Comparison of ENCODE assay signal across 10 cellular contexts in genomic region chr15:41934843-41935242, GRCh38. TPM values are rescaled to one million over a fixed set of nuclear protein-coding genes. Genes with fewer than 3 reads are reported as not detected.
DNase-seq lines count a peak whose midpoint lies in the region; ATAC-seq and TF ChIP-seq lines count a peak whose summit lies in the region.
"Had no signal": no experiment of that assay in that cellular context is flagged by ENCODE, and none has a peak within 500 bp of the region (broad histone marks: within the 10 kb centered on the region; RNA-seq: fewer than 3 reads in every experiment).

No MANE protein-coding gene starts in this region.

- H4K20me1 ChIP-seq in GM23338 (replicated peaks; ENCODE audit: insufficient read depth), result peaks cover 12% of the 10 kb centered on the region

- TF ChIP-seq CTCF in GM23338 (conservative IDR thresholded peaks at IDR 0.05; ENCODE audit: low read depth in 2 of 2), result no peak
- TF ChIP-seq CTCF in WTC11 (IDR thresholded peaks at IDR 0.05), result no peak
- no peak for TF ChIP-seq CTCF in MCF 10A (IDR thresholded peaks at IDR 0.05; ENCODE audit: unreplicated experiment)
- no peak for TF ChIP-seq CTCF in prostate gland (IDR thresholded peaks at IDR 0.05)

- H2AFZ ChIP-seq in GM23338, result no peak overlapping the region

- 76% methylated on average over 4 of the region's 4 CpGs for WGBS in prostate gland
- WGBS in aorta, 2 donors, result 57 to 75% methylated on average over 4 of the region's 4 CpGs

- POLR2A ChIA-PET in WTC11 (lab: Charles Lee), result interaction anchor here (0.6 kb wide), 1 partner anchor 126 kb away, joined by 4 read pairs; no protein-coding TSS in a partner anchor
- POLR2A ChIA-PET in MCF 10A (lab: Yijun Ruan, JAX), result interaction anchor here (0.6 to 2.6 kb wide), 3 partner anchors 9 to 529 kb away, joined by 3 to 12 read pairs (median 3); partner anchors contain the start of gene EHD4

- H3K27me3 Mint-ChIP-seq in GM23338 (ENCODE audit: insufficient read depth, low read depth, poor library complexity), result peaks cover 12% of the 10 kb centered on the region
- no peaks in the 10 kb centered on the region for H3K27me3 Mint-ChIP-seq in WTC11 (ENCODE audit: low read depth)
- no peaks in the 10 kb centered on the region for H3K27me3 Mint-ChIP-seq in MCF 10A (ENCODE audit: insufficient read depth, unreplicated experiment)

- H3K4me3 ChIP-seq in GM23338 (no peak overlapping the region), prostate gland (no peak overlapping the region), aorta (ENCODE audit: low read length in 2 of 2) (no peak overlapping the region)

- intact Hi-C loops in MCF 10A (cut with micrococcal nuclease), result no loop called here
- intact Hi-C loops in prostate gland (cut with DNase I), result no loop called here
- intact Hi-C loops in aorta (cut with DNase I), result loop anchor here (5.0 kb wide), 1 partner anchor 32 kb away; no protein-coding TSS in a partner anchor

- H3K4me1 Mint-ChIP-seq in GM23338, result peaks cover 33% of the 10 kb centered on the region
- peaks cover 34% of the 10 kb centered on the region for H3K4me1 Mint-ChIP-seq in WTC11
- H3K4me1 Mint-ChIP-seq in MCF 10A (ENCODE audit: insufficient read depth, unreplicated experiment), result peaks cover 38% of the 10 kb centered on the region

- H3K4me2 ChIP-seq in GM23338, result peak overlapping the region; percentile 38; the same call in 1 of the 2 replicates

- peak; percentile 51 for DNase-seq in GM23338 (ENCODE audit: low spot score)
- no peak for DNase-seq in WTC11 (ENCODE audit: low spot score)
- DNase-seq in MCF 10A (ENCODE audit: unreplicated experiment), result peak; percentile 70
- DNase-seq in prostate gland (ENCODE audit: low spot score), result no peak
- no peak for DNase-seq in aorta
- DNase-seq in superior temporal gyrus (ENCODE audit: extremely low spot score), result no peak
- no peak for DNase-seq in DMS53 treated with DMSO at 0.1 percent for 48 hours (lab: John Stamatoyannopoulos, UW; ENCODE audit: unreplicated experiment)
- no peak for DNase-seq in NCI-H526 (lab: John Stamatoyannopoulos, UW)

- 0 out of 2 replicates have a peak, but pooled peaks cover 4% of the 10 kb centered on the region for H3K79me2 ChIP-seq in GM23338 (replicated peaks; ENCODE audit: insufficient read depth)

- TF ChIP-seq POLR2A in prostate gland (IDR thresholded peaks at IDR 0.05), result no peak

- H3K27me3 ChIP-seq in GM23338 (ENCODE audit: insufficient read depth), result no peaks in the 10 kb centered on the region
- no peaks in the 10 kb centered on the region for H3K27me3 ChIP-seq in prostate gland (replicated peaks; ENCODE audit: insufficient read depth)
- no peaks in the 10 kb centered on the region for H3K27me3 ChIP-seq in aorta (ENCODE audit: control insufficient read depth in 1 of 2, insufficient read depth in 2 of 2, low read length in 1 of 2)

- H3K4me1 ChIP-seq in GM23338 (ENCODE audit: insufficient read depth) (peaks cover 18% of the 10 kb centered on the region), prostate gland (replicated peaks) (peaks cover 2% of the 10 kb centered on the region), aorta (ENCODE audit: control insufficient read depth in 1 of 2, insufficient read depth in 2 of 2, low read length in 2 of 2) (peaks cover 2 to 4% of the 10 kb centered on the region in 2 donors)

- no peaks in the 10 kb centered on the region for H3K9me3 ChIP-seq in prostate gland
- H3K9me3 ChIP-seq in aorta (ENCODE audit: control insufficient read depth, low read length), result no peaks in the 10 kb centered on the region

- no peaks in the 10 kb centered on the region for H3K9me2 ChIP-seq in GM23338 (ENCODE audit: insufficient read depth)

- no peak overlapping the region for H3K27ac ChIP-seq in GM23338 (ENCODE audit: low read depth)
- H3K27ac ChIP-seq in prostate gland, result peak overlapping the region; percentile 13 to 21
- peak overlapping the region in 1 of 2 donors; percentile 6 for H3K27ac ChIP-seq in aorta (ENCODE audit: low read depth in 1 of 2, low read length in 2 of 2)
- H3K27ac ChIP-seq: HL-60 had no signal

- BruUV-seq in MCF 10A (replicated peaks; lab: Mats Ljungman, UMichigan), result no TSS peak

- 0 out of 2 replicates have a peak, but pooled peaks cover 4% of the 10 kb centered on the region for H3F3A ChIP-seq in GM23338 (replicated peaks; ENCODE audit: low read depth)

- H3K36me3 ChIP-seq in GM23338 (ENCODE audit: insufficient read depth), result 0 out of 2 replicates have a peak, but pooled peaks cover 4% of the 10 kb centered on the region
- H3K36me3 ChIP-seq in prostate gland, result no peaks in the 10 kb centered on the region
- no peaks in the 10 kb centered on the region for H3K36me3 ChIP-seq in aorta (ENCODE audit: control insufficient read depth in 1 of 2, insufficient read depth in 2 of 2, low read length in 1 of 2)

- CTCF ChIA-PET in WTC11 (lab: Charles Lee) (interaction anchor here (1.0 to 1.4 kb wide), 3 partner anchors 15 to 55 kb away, joined by 3 to 4 read pairs (median 3); no protein-coding TSS in a partner anchor), MCF 10A (lab: Yijun Ruan, JAX) (interaction anchor here (0.7 to 1.9 kb wide), 3 partner anchors 38 to 1025 kb away, joined by 4 to 5 read pairs (median 4); no protein-coding TSS in a partner anchor)

- H3K4me3 Mint-ChIP-seq in GM23338 (peak overlapping the region; percentile 8; the same call in 1 of the 3 replicates), WTC11 (no peak overlapping the region), MCF 10A (ENCODE audit: unreplicated experiment) (peak overlapping the region; percentile 9)

- peak overlapping the region; percentile 81 for H3K27ac Mint-ChIP-seq in GM23338
- peak overlapping the region; percentile 72 for H3K27ac Mint-ChIP-seq in WTC11
- H3K27ac Mint-ChIP-seq in MCF 10A (ENCODE audit: low read depth, unreplicated experiment), result peak overlapping the region; percentile 83

- peaks cover 6% of the 10 kb centered on the region; the same call in 2 of the 3 replicates for H3K36me3 Mint-ChIP-seq in GM23338 (ENCODE audit: low read depth)
- H3K36me3 Mint-ChIP-seq in WTC11, result peaks cover 8% of the 10 kb centered on the region; the same call in 1 of the 2 replicates
- H3K36me3 Mint-ChIP-seq in MCF 10A (ENCODE audit: insufficient read depth, unreplicated experiment), result peaks cover 4% of the 10 kb centered on the region

- ATAC-seq in GM23338, result peak; percentile 59
- ATAC-seq in WTC11, result peak; percentile 62
- peak; percentile 30 for ATAC-seq in aorta (ENCODE audit: low FRiP score)
- ATAC-seq: left colon had no signal

- H3K9me3 Mint-ChIP-seq in GM23338 (no peaks in the 10 kb centered on the region; the same call in 2 of the 3 replicates), WTC11 (no peaks in the 10 kb centered on the region), MCF 10A (ENCODE audit: unreplicated experiment) (no peaks in the 10 kb centered on the region)

TF ChIP-seq in GM23338, 12 proteins besides CTCF, POLR2A, EP300 and RAD21 (continues in another document):
- TF ChIP-seq JUNB (IDR thresholded peaks at IDR 0.05; ENCODE audit: unreplicated experiment) (no peak), POLR2AphosphoS5 (IDR thresholded peaks at IDR 0.05; ENCODE audit: low read depth) (no peak), ZNF114 (CRISPR knock-in tag; IDR thresholded peaks at IDR 0.05) (no peak)

TF ChIP-seq in WTC11, 78 proteins besides CTCF, POLR2A, EP300 and RAD21 (continues in another document):
- no peak for TF ChIP-seq SMAD4 (CRISPR knock-in tag; IDR thresholded peaks at IDR 0.05)
- no peak for TF ChIP-seq ZBTB21 (CRISPR knock-in tag; IDR thresholded peaks at IDR 0.05; ENCODE audit: borderline replicate concordance)
- TF ChIP-seq HMGXB4 (CRISPR knock-in tag; IDR thresholded peaks at IDR 0.05), result no peak

RNA-seq across cellular contexts. Expression of gene EHD4, which starts 37.5 kb away (rescaled TPM):
- total RNA-seq in GM23338 (2014; rRNA removed; shearing (Covaris generic)), result 30.6 and 31.0 TPM in 2 replicates
- polyA plus RNA-seq in GM23338 (2016; fragmentation: Nextera tagmentation; extraction: Ambion mirVana) (11.2 and 13.0 TPM in 2 replicates), aorta (10 to 100 TPM; 11.4 to 12.6 TPM)
- total RNA-seq in WTC11 (2021) (20.8 to 23.9 TPM (median 21.3 TPM) in 3 replicates), MCF 10A (2022) (24.2 and 27.1 TPM in 2 replicates), prostate gland (10 to 100 TPM; 18.4 to 22.6 TPM), aorta (10 to 100 TPM; 47.3 to 56.6 TPM)

RNA-seq across cellular contexts. Expression of gene SPTBN5, which starts 41.0 kb away (rescaled TPM):
- total RNA-seq in GM23338 (2014; rRNA removed; shearing (Covaris generic)), result 1.0 and 1.1 TPM in 2 replicates
- polyA plus RNA-seq in GM23338 (2016; fragmentation: Nextera tagmentation; extraction: Ambion mirVana) (0.31 and 0.57 TPM in 2 replicates), aorta (10 to 100 TPM in 1 of 2 donors, under 1 TPM in 1; 0.63 to 10.5 TPM)
- total RNA-seq in WTC11 (2021) (1.2 to 2.3 TPM (median 2.0 TPM) in 3 replicates), MCF 10A (2022) (1.1 TPM in 2 replicates), prostate gland (1 to 10 TPM; 1.2 to 2.2 TPM), aorta (1 to 10 TPM; 1.9 to 5.5 TPM)

Comparison
In these comparisons a context has a peak if more than half of its experiments do, and no peak if none do; other contexts are left out.
1. DNase-seq: peak in GM23338 (single experiment) and MCF 10A (single experiment); none in WTC11 (single experiment), prostate gland (single experiment), aorta (0 of 2), superior temporal gyrus (single experiment), DMS53 treated with DMSO at 0.1 percent for 48 hours (single experiment) and NCI-H526 (0 of 2).
2. intact Hi-C loops: an anchor here in aorta (5.0 kb wide); none called in MCF 10A and prostate gland.
3. Peak in every context shown above with its lines, with median percentiles within 50 percentile points of each other: ATAC-seq and H3K27ac Mint-ChIP-seq.